ENCODE assay signal across 7 cellular contexts in the genomic region with DNA sequence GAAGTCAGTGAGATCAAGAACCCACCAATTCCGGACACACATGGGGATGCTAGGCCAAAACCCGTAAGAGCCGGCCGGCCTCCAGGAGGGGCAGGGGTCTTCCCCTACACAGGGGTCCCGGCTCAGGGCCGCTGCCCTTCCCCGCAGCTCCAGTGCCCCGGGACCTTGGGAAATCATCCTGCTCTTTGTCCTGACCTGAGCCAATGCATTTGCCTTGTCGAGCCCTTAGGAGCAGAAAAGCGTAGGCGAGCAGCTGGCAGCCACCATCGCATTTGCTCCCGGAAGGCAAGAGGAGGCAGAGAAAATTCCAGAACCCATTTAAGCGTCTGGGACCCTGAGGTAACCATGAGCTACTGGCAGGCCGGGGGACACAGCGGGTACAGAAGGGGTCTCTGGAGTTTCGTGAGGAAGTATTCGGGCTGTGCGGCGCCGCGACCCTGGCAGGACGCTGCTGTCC. TPM values are rescaled to one million over a fixed set of nuclear protein-coding genes. Genes with fewer than 3 reads are reported as not detected.
DNase-seq lines count a peak whose midpoint lies in the region; ATAC-seq and TF ChIP-seq lines count a peak whose summit lies in the region.

No MANE protein-coding gene starts in this region.

- in situ Hi-C loops in GM23248 (cut with MboI): no loop called here

- H3K4me1 Mint-ChIP-seq in activated naive CD8-positive, alpha-beta T cell treated with anti-CD3 and anti-CD28 coated beads, Interleukin-2, amount 10 ng/mL, durations not matched to agents 7 days and 5 days: peaks cover 22% of the 10 kb centered on the region
- H3K4me1 Mint-ChIP-seq in immature natural killer cell: peaks cover 7 to 16% of the 10 kb centered on the region in 2 donors
- peaks cover 6% of the 10 kb centered on the region for H3K4me1 Mint-ChIP-seq in activated CD4-positive, alpha-beta T cell treated with anti-CD3 and anti-CD28 coated beads for 36 hours

- peak overlapping the region; percentile 84 for H3K4me2 ChIP-seq in GM23248 (ENCODE audit: unreplicated experiment)

- H3K4me3 ChIP-seq in GM23248 (peak overlapping the region; percentile 79), stomach (peak overlapping the region; percentile 49 to 53 (median 50))

- H3K27ac Mint-ChIP-seq in activated naive CD8-positive, alpha-beta T cell treated with anti-CD3 and anti-CD28 coated beads, Interleukin-2, amount 10 ng/mL, durations not matched to agents 7 days and 5 days: peak overlapping the region; percentile 21
- H3K27ac Mint-ChIP-seq in immature natural killer cell: no peak overlapping the region
- no peak overlapping the region for H3K27ac Mint-ChIP-seq in activated CD4-positive, alpha-beta T cell treated with anti-CD3 and anti-CD28 coated beads for 36 hours

- no peak for TF ChIP-seq POLR2A in stomach (IDR thresholded peaks at IDR 0.05)

- H3K79me2 ChIP-seq in GM23248 (ENCODE audit: insufficient read depth): no peaks in the 10 kb centered on the region

- H3K9me3 Mint-ChIP-seq in activated naive CD8-positive, alpha-beta T cell treated with anti-CD3 and anti-CD28 coated beads, Interleukin-2, amount 10 ng/mL, durations not matched to agents 7 days and 5 days: no peaks in the 10 kb centered on the region
- H3K9me3 Mint-ChIP-seq in immature natural killer cell: no peaks in the 10 kb centered on the region
- no peaks in the 10 kb centered on the region for H3K9me3 Mint-ChIP-seq in activated CD4-positive, alpha-beta T cell treated with anti-CD3 and anti-CD28 coated beads for 36 hours (ENCODE audit: low read depth)

- WGBS in GM23248 (ENCODE audit: low coverage in 1 of 2, low lambda C conversion rate in 2 of 2, missing lambda C conversion rate in 2 of 2), 2 experiments: 20 to 24% methylated on average over 23 of the region's 23 CpGs
- WGBS in stomach, 5 donors: 54 to 70% (median 60%) methylated on average over 15 to 23 of the region's 23 CpGs

- H3K9me3 ChIP-seq in GM23248 (ENCODE audit: low read depth): no peaks in the 10 kb centered on the region
- no peaks in the 10 kb centered on the region for H3K9me3 ChIP-seq in stomach

- H3K4me3 Mint-ChIP-seq in activated naive CD8-positive, alpha-beta T cell treated with anti-CD3 and anti-CD28 coated beads, Interleukin-2, amount 10 ng/mL, durations not matched to agents 7 days and 5 days: peak overlapping the region; percentile 67
- H3K4me3 Mint-ChIP-seq in immature natural killer cell: peak overlapping the region in 4 of 5 donors; percentile 56 to 80 (median 66)
- H3K4me3 Mint-ChIP-seq in activated CD4-positive, alpha-beta T cell treated with anti-CD3 and anti-CD28 coated beads for 36 hours: no peak overlapping the region

- TF ChIP-seq CTCF in stomach (IDR thresholded peaks at IDR 0.05): no peak

- H3K27ac ChIP-seq in GM23248 (peak overlapping the region; percentile 31; the same call in 1 of the 2 replicates), stomach (peak overlapping the region; percentile 21 to 80 (median 72))

- H2AFZ ChIP-seq in GM23248: peak overlapping the region; percentile 94

- H3K9me2 ChIP-seq in GM23248 (ENCODE audit: insufficient read depth): no peaks in the 10 kb centered on the region

- POLR2A ChIA-PET in activated naive CD8-positive, alpha-beta T cell treated with anti-CD3 and anti-CD28 coated beads, Interleukin-2, amount 10 ng/mL, durations not matched to agents 7 days and 5 days (lab: Charles Lee): interaction anchor here (0.6 to 1.9 kb wide), 7 partner anchors 9 to 190 kb away, joined by 3 to 11 read pairs (median 4); a partner anchor contains a TSS
- POLR2A ChIA-PET in activated CD4-positive, alpha-beta T cell treated with anti-CD3 and anti-CD28 coated beads for 36 hours (lab: Charles Lee): interaction anchor here (1.0 kb wide), 1 partner anchor 172 kb away, joined by 4 read pairs; no protein-coding TSS in a partner anchor

- H4K20me1 ChIP-seq in GM23248 (ENCODE audit: insufficient read depth): no peaks in the 10 kb centered on the region

- CTCF ChIA-PET in activated CD4-positive, alpha-beta T cell treated with anti-CD3 and anti-CD28 coated beads for 36 hours (lab: Charles Lee): interaction anchor here (0.8 to 2.4 kb wide), 17 partner anchors 11 to 198 kb away, joined by 3 to 10 read pairs (median 4); no protein-coding TSS in a partner anchor

- ATAC-seq in activated naive CD8-positive, alpha-beta T cell treated with anti-CD3 and anti-CD28 coated beads, Interleukin-2, amount 10 ng/mL, durations not matched to agents 7 days and 5 days (ENCODE audit: low read depth): no peak
- ATAC-seq in HG02981 (IDR thresholded peaks at IDR 0.05; ENCODE audit: unreplicated experiment): no peak
- no peak for ATAC-seq in activated CD4-positive, alpha-beta T cell treated with anti-CD3 and anti-CD28 coated beads for 36 hours

- H3F3A ChIP-seq in GM23248 (ENCODE audit: insufficient read depth): 0 out of 2 replicates have a peak, but pooled peaks cover 3% of the 10 kb centered on the region

- H3K9ac ChIP-seq in GM23248: peak overlapping the region; percentile 79

- intact Hi-C loops in stomach (cut with DNase I; ENCODE audit: low total_unique reads): loop anchor here (10.0 kb wide), 2 partner anchors 171 to 271 kb away; no protein-coding TSS in a partner anchor
- intact Hi-C loops in activated CD4-positive, alpha-beta T cell treated with anti-CD3 and anti-CD28 coated beads for 36 hours (cut with DNase I, micrococcal nuclease): loop anchor here in 1 of 2 experiments (5.0 kb wide), 2 partner anchors 34 to 174 kb away; no protein-coding TSS in a partner anchor

- no peaks in the 10 kb centered on the region for H3K4me1 ChIP-seq in GM23248 (ENCODE audit: insufficient read depth)
- H3K4me1 ChIP-seq in stomach: peaks cover 14 to 47% (median 29%) of the 10 kb centered on the region in 4 donors

- no peaks in the 10 kb centered on the region for H3K27me3 Mint-ChIP-seq in activated naive CD8-positive, alpha-beta T cell treated with anti-CD3 and anti-CD28 coated beads, Interleukin-2, amount 10 ng/mL, durations not matched to agents 7 days and 5 days
- H3K27me3 Mint-ChIP-seq in immature natural killer cell (ENCODE audit: low read depth in 3 of 3): peaks cover 0 to 4% (median 3%) of the 10 kb centered on the region in 3 donors
- H3K27me3 Mint-ChIP-seq in activated CD4-positive, alpha-beta T cell treated with anti-CD3 and anti-CD28 coated beads for 36 hours: no peaks in the 10 kb centered on the region

- H3K36me3 ChIP-seq in GM23248 (ENCODE audit: low read depth) (no peaks in the 10 kb centered on the region), stomach (no peaks in the 10 kb centered on the region)

- peak; percentile 84 for DNase-seq in GM23248
- no peak for DNase-seq in activated naive CD8-positive, alpha-beta T cell treated with anti-CD3 and anti-CD28 coated beads, Interleukin-2, amount 10 ng/mL, durations not matched to agents 7 days and 5 days
- DNase-seq in immature natural killer cell: no peak
- DNase-seq in stomach: no peak
- no peak for DNase-seq in NCI-H510A (lab: John Stamatoyannopoulos, UW)
- DNase-seq in activated CD4-positive, alpha-beta T cell treated with anti-CD3 and anti-CD28 coated beads for 36 hours: no peak

- no peaks in the 10 kb centered on the region for H3K36me3 Mint-ChIP-seq in activated naive CD8-positive, alpha-beta T cell treated with anti-CD3 and anti-CD28 coated beads, Interleukin-2, amount 10 ng/mL, durations not matched to agents 7 days and 5 days
- no peaks in the 10 kb centered on the region for H3K36me3 Mint-ChIP-seq in immature natural killer cell
- no peaks in the 10 kb centered on the region for H3K36me3 Mint-ChIP-seq in activated CD4-positive, alpha-beta T cell treated with anti-CD3 and anti-CD28 coated beads for 36 hours (ENCODE audit: low read depth)

- TF ChIP-seq EP300 in stomach (IDR thresholded peaks at IDR 0.05): no peak

- no peaks in the 10 kb centered on the region for H3K27me3 ChIP-seq in GM23248 (replicated peaks; ENCODE audit: insufficient read depth)
- H3K27me3 ChIP-seq in stomach: no peaks in the 10 kb centered on the region

RNA-seq across cellular contexts. Expression of a gene that starts 7.4 kb away (rescaled TPM):
- total RNA-seq in GM23248 (2014; rRNA removed; shearing (Covaris generic)): 55.2 and 64.6 TPM in 2 replicates
- 40.6 and 41.0 TPM in 2 replicates for polyA plus RNA-seq in GM23248 (2016; fragmentation: Nextera tagmentation; extraction: Ambion mirVana)
- 10 to 100 TPM; 47.0 to 50.0 TPM for total RNA-seq in activated naive CD8-positive, alpha-beta T cell treated with anti-CD3 and anti-CD28 coated beads, Interleukin-2, amount 10 ng/mL, durations not matched to agents 7 days and 5 days
- polyA plus RNA-seq in immature natural killer cell: 10 to 100 TPM; 35.1 to 43.7 (median 40.2) TPM
- total RNA-seq in stomach: 100 to 1,000 TPM in 2 of 5 donors, 10 to 100 TPM in 3; 18.7 to 194 (median 59.6) TPM
- polyA plus RNA-seq in stomach: 10 to 100 TPM; 36.1 to 42.5 (median 37.6) TPM
- total RNA-seq in activated CD4-positive, alpha-beta T cell treated with anti-CD3 and anti-CD28 coated beads for 36 hours: 10 to 100 TPM; 50.6 to 59.4 TPM

RNA-seq across cellular contexts. Expression of a gene that starts 29.3 kb away (rescaled TPM):
- 31.2 and 46.3 TPM in 2 replicates for total RNA-seq in GM23248 (2014; rRNA removed; shearing (Covaris generic))
- polyA plus RNA-seq in GM23248 (2016; fragmentation: Nextera tagmentation; extraction: Ambion mirVana) (19.1 and 20.9 TPM in 2 replicates), immature natural killer cell (10 to 100 TPM; 12.6 to 71.0 (median 22.7) TPM), stomach (10 to 100 TPM in 2 of 3 donors, 1 to 10 TPM in 1; 9.0 to 26.7 (median 11.1) TPM)
- total RNA-seq in activated naive CD8-positive, alpha-beta T cell treated with anti-CD3 and anti-CD28 coated beads, Interleukin-2, amount 10 ng/mL, durations not matched to agents 7 days and 5 days: 10 to 100 TPM; 82.6 to 83.7 TPM
- 100 to 1,000 TPM in 2 of 5 donors, 10 to 100 TPM in 3; 31.8 to 151 (median 89.9) TPM for total RNA-seq in stomach
- total RNA-seq in activated CD4-positive, alpha-beta T cell treated with anti-CD3 and anti-CD28 coated beads for 36 hours: 10 to 100 TPM; 63.3 to 68.3 TPM
